In the genomic region with DNA sequence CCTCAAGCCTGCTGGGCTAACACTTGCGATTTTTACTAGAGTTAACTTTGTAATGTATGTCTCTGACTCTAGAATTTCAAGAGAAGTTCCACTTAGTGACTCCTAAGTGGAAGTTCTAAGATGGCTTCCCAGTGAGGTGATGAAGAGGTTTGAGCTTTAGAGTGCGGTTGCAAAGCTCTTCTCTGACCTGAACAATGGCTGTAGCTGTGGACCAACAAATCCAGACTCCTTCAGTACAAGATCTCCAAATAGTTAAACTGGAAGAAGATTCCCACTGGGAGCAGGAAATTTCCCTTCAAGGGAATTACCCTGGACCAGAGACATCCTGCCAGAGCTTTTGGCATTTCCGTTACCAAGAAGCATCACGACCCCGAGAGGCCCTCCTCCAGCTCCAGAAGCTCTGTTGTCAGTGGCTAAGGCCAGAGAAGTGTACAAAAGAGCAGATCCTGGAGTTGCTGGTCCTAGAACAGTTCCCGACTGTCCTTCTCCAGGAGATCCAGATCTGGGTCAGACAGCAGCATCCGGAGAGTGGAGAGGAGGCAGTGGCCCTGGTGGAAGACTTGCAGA, we compare ENCODE assay signal across 1 cellular context.
TF ChIP-seq lines count a peak whose summit lies in the region.

No MANE protein-coding gene starts in this region.

TF ChIP-seq in HCT116, 20 proteins besides CTCF, POLR2A, EP300 and RAD21 (continued from another document):
- TF ChIP-seq EGR1 (IDR thresholded peaks at IDR 0.05; ENCODE audit: low read depth) (no peak), ELF1 (IDR thresholded peaks at IDR 0.05; ENCODE audit: borderline replicate concordance, low read depth) (no peak), POLR2AphosphoS5 (IDR thresholded peaks at IDR 0.05; ENCODE audit: low read depth, low read length) (no peak), FOSL1 (IDR thresholded peaks at IDR 0.05; ENCODE audit: low read depth) (no peak)
- TF ChIP-seq, protein P1, sequence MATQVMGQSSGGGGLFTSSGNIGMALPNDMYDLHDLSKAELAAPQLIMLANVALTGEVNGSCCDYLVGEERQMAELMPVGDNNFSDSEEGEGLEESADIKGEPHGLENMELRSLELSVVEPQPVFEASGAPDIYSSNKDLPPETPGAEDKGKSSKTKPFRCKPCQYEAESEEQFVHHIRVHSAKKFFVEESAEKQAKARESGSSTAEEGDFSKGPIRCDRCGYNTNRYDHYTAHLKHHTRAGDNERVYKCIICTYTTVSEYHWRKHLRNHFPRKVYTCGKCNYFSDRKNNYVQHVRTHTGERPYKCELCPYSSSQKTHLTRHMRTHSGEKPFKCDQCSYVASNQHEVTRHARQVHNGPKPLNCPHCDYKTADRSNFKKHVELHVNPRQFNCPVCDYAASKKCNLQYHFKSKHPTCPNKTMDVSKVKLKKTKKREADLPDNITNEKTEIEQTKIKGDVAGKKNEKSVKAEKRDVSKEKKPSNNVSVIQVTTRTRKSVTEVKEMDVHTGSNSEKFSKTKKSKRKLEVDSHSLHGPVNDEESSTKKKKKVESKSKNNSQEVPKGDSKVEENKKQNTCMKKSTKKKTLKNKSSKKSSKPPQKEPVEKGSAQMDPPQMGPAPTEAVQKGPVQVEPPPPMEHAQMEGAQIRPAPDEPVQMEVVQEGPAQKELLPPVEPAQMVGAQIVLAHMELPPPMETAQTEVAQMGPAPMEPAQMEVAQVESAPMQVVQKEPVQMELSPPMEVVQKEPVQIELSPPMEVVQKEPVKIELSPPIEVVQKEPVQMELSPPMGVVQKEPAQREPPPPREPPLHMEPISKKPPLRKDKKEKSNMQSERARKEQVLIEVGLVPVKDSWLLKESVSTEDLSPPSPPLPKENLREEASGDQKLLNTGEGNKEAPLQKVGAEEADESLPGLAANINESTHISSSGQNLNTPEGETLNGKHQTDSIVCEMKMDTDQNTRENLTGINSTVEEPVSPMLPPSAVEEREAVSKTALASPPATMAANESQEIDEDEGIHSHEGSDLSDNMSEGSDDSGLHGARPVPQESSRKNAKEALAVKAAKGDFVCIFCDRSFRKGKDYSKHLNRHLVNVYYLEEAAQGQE (IDR thresholded peaks at IDR 0.05; ENCODE audit: low read depth), result no peak
